2 cellular contexts compared by ENCODE assay signal in the genomic region with DNA sequence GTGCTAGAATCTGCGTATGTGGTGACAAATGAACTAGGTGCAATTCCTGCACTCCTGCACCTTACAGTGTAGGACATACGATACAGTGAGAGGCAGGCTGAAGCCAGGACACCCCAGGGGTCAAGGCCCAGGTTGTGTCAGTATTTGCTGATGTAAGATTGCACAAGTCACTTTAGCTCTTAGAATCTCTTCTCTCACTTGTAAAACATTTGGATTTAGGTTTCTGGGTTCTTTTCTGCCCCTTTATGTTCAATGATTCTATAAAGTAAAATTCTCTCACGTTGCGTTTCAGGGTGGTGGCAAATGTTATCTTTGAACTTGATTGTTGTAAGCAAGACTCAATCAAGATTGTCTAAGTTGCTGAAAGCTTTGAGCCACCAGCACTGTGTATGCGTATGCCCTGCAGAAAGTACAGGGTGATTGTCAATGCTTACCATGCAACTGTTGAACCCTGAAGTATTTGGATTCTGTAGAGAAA.
TF ChIP-seq lines count a peak whose summit lies in the region.

No MANE protein-coding gene starts in this region.

TF ChIP-seq in K562, 482 proteins besides CTCF, POLR2A, EP300 and RAD21 (continued from another document and continues in another):
- TF ChIP-seq, protein P1, sequence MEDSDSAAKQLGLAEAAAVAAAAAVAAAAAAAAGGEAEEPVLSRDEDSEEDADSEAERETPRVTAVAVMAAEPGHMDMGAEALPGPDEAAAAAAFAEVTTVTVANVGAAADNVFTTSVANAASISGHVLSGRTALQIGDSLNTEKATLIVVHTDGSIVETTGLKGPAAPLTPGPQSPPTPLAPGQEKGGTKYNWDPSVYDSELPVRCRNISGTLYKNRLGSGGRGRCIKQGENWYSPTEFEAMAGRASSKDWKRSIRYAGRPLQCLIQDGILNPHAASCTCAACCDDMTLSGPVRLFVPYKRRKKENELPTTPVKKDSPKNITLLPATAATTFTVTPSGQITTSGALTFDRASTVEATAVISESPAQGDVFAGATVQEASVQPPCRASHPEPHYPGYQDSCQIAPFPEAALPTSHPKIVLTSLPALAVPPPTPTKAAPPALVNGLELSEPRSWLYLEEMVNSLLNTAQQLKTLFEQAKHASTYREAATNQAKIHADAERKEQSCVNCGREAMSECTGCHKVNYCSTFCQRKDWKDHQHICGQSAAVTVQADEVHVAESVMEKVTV (CRISPR knock-in tag; IDR thresholded peaks at IDR 0.05) = no peak
- TF ChIP-seq ZNF592 (IDR thresholded peaks at IDR 0.05) (peak; percentile 54), EP400 (IDR thresholded peaks at IDR 0.05) (peak; percentile 58; the same call in 1 of the 2 replicates), SMAD4 (CRISPR knock-in tag; conservative IDR thresholded peaks at IDR 0.05) (peak; percentile 45; the same call in 1 of the 2 replicates), ARID1B (IDR thresholded peaks at IDR 0.05) (peak; percentile 29; the same call in 1 of the 2 replicates), CTBP1 (IDR thresholded peaks at IDR 0.05; ENCODE audit: borderline replicate concordance) (peak; percentile 33; the same call in 1 of the 2 replicates), DPF2 (IDR thresholded peaks at IDR 0.05) (0 out of 2 replicates have a peak, but pooled peaks have one; percentile 52), ZBTB12 (CRISPR knock-in tag; IDR thresholded peaks at IDR 0.05) (no peak), DMBX1 (CRISPR knock-in tag; IDR thresholded peaks at IDR 0.05; ENCODE audit: borderline replicate concordance) (peak; percentile 10; the same call in 1 of the 2 replicates), ATF4 (CRISPR knock-in tag; IDR thresholded peaks at IDR 0.05) (0 out of 2 replicates have a peak, but pooled peaks have one; percentile 28), CXXC5 (CRISPR knock-in tag; IDR thresholded peaks at IDR 0.05) (0 out of 2 replicates have a peak, but pooled peaks have one; percentile 48)
- TF ChIP-seq, protein P2, sequence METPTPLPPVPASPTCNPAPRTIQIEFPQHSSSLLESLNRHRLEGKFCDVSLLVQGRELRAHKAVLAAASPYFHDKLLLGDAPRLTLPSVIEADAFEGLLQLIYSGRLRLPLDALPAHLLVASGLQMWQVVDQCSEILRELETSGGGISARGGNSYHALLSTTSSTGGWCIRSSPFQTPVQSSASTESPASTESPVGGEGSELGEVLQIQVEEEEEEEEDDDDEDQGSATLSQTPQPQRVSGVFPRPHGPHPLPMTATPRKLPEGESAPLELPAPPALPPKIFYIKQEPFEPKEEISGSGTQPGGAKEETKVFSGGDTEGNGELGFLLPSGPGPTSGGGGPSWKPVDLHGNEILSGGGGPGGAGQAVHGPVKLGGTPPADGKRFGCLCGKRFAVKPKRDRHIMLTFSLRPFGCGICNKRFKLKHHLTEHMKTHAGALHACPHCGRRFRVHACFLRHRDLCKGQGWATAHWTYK (CRISPR knock-in tag; IDR thresholded peaks at IDR 0.05) = no peak

TF ChIP-seq in liver, 16 proteins besides CTCF, POLR2A, EP300 and RAD21 (continued from another document):
- TF ChIP-seq, protein P3, sequence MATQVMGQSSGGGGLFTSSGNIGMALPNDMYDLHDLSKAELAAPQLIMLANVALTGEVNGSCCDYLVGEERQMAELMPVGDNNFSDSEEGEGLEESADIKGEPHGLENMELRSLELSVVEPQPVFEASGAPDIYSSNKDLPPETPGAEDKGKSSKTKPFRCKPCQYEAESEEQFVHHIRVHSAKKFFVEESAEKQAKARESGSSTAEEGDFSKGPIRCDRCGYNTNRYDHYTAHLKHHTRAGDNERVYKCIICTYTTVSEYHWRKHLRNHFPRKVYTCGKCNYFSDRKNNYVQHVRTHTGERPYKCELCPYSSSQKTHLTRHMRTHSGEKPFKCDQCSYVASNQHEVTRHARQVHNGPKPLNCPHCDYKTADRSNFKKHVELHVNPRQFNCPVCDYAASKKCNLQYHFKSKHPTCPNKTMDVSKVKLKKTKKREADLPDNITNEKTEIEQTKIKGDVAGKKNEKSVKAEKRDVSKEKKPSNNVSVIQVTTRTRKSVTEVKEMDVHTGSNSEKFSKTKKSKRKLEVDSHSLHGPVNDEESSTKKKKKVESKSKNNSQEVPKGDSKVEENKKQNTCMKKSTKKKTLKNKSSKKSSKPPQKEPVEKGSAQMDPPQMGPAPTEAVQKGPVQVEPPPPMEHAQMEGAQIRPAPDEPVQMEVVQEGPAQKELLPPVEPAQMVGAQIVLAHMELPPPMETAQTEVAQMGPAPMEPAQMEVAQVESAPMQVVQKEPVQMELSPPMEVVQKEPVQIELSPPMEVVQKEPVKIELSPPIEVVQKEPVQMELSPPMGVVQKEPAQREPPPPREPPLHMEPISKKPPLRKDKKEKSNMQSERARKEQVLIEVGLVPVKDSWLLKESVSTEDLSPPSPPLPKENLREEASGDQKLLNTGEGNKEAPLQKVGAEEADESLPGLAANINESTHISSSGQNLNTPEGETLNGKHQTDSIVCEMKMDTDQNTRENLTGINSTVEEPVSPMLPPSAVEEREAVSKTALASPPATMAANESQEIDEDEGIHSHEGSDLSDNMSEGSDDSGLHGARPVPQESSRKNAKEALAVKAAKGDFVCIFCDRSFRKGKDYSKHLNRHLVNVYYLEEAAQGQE (IDR thresholded peaks at IDR 0.05) = no peak
- peak; percentile 87 to 92 for TF ChIP-seq HNF4A (conservative IDR thresholded peaks at IDR 0.05)
- peak; percentile 37 for TF ChIP-seq FOXA2 (IDR thresholded peaks at IDR 0.05)
- TF ChIP-seq NR2F2 (IDR thresholded peaks at IDR 0.05) = peak; percentile 91
- TF ChIP-seq, protein P4, sequence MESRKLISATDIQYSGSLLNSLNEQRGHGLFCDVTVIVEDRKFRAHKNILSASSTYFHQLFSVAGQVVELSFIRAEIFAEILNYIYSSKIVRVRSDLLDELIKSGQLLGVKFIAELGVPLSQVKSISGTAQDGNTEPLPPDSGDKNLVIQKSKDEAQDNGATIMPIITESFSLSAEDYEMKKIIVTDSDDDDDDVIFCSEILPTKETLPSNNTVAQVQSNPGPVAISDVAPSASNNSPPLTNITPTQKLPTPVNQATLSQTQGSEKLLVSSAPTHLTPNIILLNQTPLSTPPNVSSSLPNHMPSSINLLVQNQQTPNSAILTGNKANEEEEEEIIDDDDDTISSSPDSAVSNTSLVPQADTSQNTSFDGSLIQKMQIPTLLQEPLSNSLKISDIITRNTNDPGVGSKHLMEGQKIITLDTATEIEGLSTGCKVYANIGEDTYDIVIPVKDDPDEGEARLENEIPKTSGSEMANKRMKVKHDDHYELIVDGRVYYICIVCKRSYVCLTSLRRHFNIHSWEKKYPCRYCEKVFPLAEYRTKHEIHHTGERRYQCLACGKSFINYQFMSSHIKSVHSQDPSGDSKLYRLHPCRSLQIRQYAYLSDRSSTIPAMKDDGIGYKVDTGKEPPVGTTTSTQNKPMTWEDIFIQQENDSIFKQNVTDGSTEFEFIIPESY (IDR thresholded peaks at IDR 0.05) = no peak
- TF ChIP-seq ATF3 (IDR thresholded peaks at IDR 0.05) = peak; percentile 90
- peak; percentile 89 to 93 for TF ChIP-seq RXRA (IDR thresholded peaks at IDR 0.05)
- TF ChIP-seq EGR1 (IDR thresholded peaks at IDR 0.05; ENCODE audit: low read depth in 2 of 2) = no peak
- TF ChIP-seq FOXA1 (IDR thresholded peaks at IDR 0.05) = no peak
- TF ChIP-seq MAX (IDR thresholded peaks at IDR 0.05) = no peak
- peak; percentile 47 to 82 for TF ChIP-seq JUND (IDR thresholded peaks at IDR 0.05)
